In the genomic region with DNA sequence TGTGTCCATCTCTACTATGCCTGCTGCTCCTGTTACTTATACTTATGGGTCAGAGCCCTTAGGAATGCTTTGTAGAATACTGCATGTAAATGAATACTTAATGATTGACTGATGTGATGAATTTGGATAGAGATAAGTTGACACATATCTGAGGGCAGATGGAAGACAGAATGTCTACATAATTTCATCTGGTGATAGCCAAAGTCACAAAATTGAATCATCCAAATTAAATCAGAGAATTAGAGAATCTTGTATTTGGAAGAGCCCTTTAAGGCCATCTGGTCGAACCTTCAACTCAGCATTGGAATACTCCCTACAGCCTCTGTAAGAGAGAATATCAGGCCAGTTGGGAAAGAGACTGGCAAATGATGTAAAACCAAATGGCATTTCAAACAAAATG, we compare ENCODE assay signal across 9 cellular contexts.
"Had no signal": no experiment of that assay in that cellular context is flagged by ENCODE, and none has a peak within 500 bp of the region (broad histone marks: within the 10 kb centered on the region; RNA-seq: fewer than 3 reads in every experiment).

No MANE protein-coding gene starts in this region.

- H3K4me3 ChIP-seq: GM23248, GM23338, HAP-1 had no signal

- H2AFZ ChIP-seq: GM23248, GM23338 had no signal

- H3K36me3 ChIP-seq: HAP-1 had no signal

- DNase-seq: GM23248, GOT3, H7, H9, HCEC 1CT, HFFc6 had no signal

- ATAC-seq: GM23338, HCT116 had no signal

- H3K9me3 ChIP-seq: HAP-1 had no signal

- H3K4me2 ChIP-seq: GM23338 had no signal

- H3K27ac ChIP-seq: GM23248 had no signal

- H3K9ac ChIP-seq: GM23248 had no signal
